8 cellular contexts compared by ENCODE assay signal in genomic region chr17:77140166-77140877, GRCh38. TPM values are rescaled to one million over a fixed set of nuclear protein-coding genes. Genes with fewer than 3 reads are reported as not detected.
A peak's percentile ranks its signal among the peaks of the same experiment; 100 is the strongest.
DNase-seq lines count a peak whose midpoint lies in the region; ATAC-seq and TF ChIP-seq lines count a peak whose summit lies in the region.

No MANE protein-coding gene starts in this region.

- peak overlapping the region; percentile 78 for H3K4me2 ChIP-seq in OCI-LY3 (ENCODE audit: low read length)

- peaks cover 6% of the 10 kb centered on the region; the same call in 1 of the 2 replicates for H3K9me3 ChIP-seq in OCI-LY3 (ENCODE audit: insufficient read depth, low read length)

- H3K27ac ChIP-seq in OCI-LY3 (ENCODE audit: low read length) (peak overlapping the region; percentile 97), epithelial cell of prostate (peak overlapping the region; percentile 98)

- H3K4me3 ChIP-seq in OCI-LY3 (ENCODE audit: low read length): peak overlapping the region; percentile 70

- DNase-seq in DMS114 treated with DMSO at 0.1 percent for 48 hours (lab: John Stamatoyannopoulos, UW; ENCODE audit: unreplicated experiment) (peak; percentile 90), HuH-7.5 (ENCODE audit: low spot score) (peak; percentile 86), activated T-cell treated with anti-CD3 and anti-CD28 coated beads for 4 hours (peak; percentile 100), epithelial cell of prostate (ENCODE audit: low read depth, low spot score) (peak; percentile 81), mucosa of gallbladder (ENCODE audit: low spot score) (peak; percentile 99)
- DNase-seq in stimulated activated CD8-positive, alpha-beta memory T cell treated with anti-CD3 and anti-CD28 coated beads, Interleukin-4, amount 100 ng/mL, for 24 hours (ENCODE audit: low read depth): peak; percentile 100

- peak overlapping the region; percentile 28; the same call in 1 of the 2 replicates for H2AFZ ChIP-seq in OCI-LY3 (ENCODE audit: low read depth, low read length)

- H3K4me1 ChIP-seq in OCI-LY3 (ENCODE audit: low read length): peaks cover 46% of the 10 kb centered on the region

- peaks cover 8% of the 10 kb centered on the region; the same call in 1 of the 2 replicates for H3K27me3 ChIP-seq in OCI-LY3 (ENCODE audit: low read depth, low read length)

- H3K9ac ChIP-seq in OCI-LY3 (ENCODE audit: low read length): peak overlapping the region; percentile 83

- peaks cover 30% of the 10 kb centered on the region for H3K36me3 ChIP-seq in OCI-LY3 (replicated peaks; ENCODE audit: low read depth, low read length)

- peaks cover 17% of the 10 kb centered on the region for H3K79me2 ChIP-seq in OCI-LY3 (ENCODE audit: low read length)

- peak; percentile 65 for ATAC-seq in GM21526 (IDR thresholded peaks at IDR 0.05; ENCODE audit: low FRiP score, unreplicated experiment)

- H4K20me1 ChIP-seq in OCI-LY3 (ENCODE audit: insufficient read depth, low read length): no peaks in the 10 kb centered on the region

- TF ChIP-seq CTCF in OCI-LY3 (IDR thresholded peaks at IDR 0.05; ENCODE audit: low read depth, low read length): no peak

RNA-seq across cellular contexts. Expression of gene SEC14L1, which starts 0.4 kb away (rescaled TPM):
- total RNA-seq in mucosa of gallbladder: 71.2 TPM

Comparison
In these comparisons a context has a peak if more than half of its experiments do, and no peak if none do; other contexts are left out.
1. Peak in every context shown above with its lines: DNase-seq, ATAC-seq, H3K4me3 ChIP-seq and H3K27ac ChIP-seq.